In genomic region chr5:132063090-132063911, GRCh38 we compare ENCODE assay signal across 8 cellular contexts. TPM values are rescaled to one million over a fixed set of nuclear protein-coding genes. Genes with fewer than 3 reads are reported as not detected.
DNase-seq lines count a peak whose midpoint lies in the region; ATAC-seq lines count a peak whose summit lies in the region.

No MANE protein-coding gene starts in this region.

- H3K27me3 Mint-ChIP-seq in activated naive CD8-positive, alpha-beta T cell treated with anti-CD3 and anti-CD28 coated beads, Interleukin-2, amount 50 U/mL, for 24 hours, result no peaks in the 10 kb centered on the region

- ATAC-seq in GM19397 (IDR thresholded peaks at IDR 0.05; ENCODE audit: unreplicated experiment), result peak; percentile 58
- ATAC-seq in activated naive CD8-positive, alpha-beta T cell treated with anti-CD3 and anti-CD28 coated beads, Interleukin-2, amount 50 U/mL, for 24 hours, result peak; percentile 45
- peak; percentile 78 for ATAC-seq in left ventricle myocardium superior
- ATAC-seq in sciatic nerve, result peak; percentile 69
- no peak for ATAC-seq in HG03135 (IDR thresholded peaks at IDR 0.05; ENCODE audit: unreplicated experiment)

- peak overlapping the region; percentile 67 for H3K4me3 Mint-ChIP-seq in activated naive CD8-positive, alpha-beta T cell treated with anti-CD3 and anti-CD28 coated beads, Interleukin-2, amount 50 U/mL, for 24 hours

- peaks cover 2% of the 10 kb centered on the region for H3K36me3 Mint-ChIP-seq in activated naive CD8-positive, alpha-beta T cell treated with anti-CD3 and anti-CD28 coated beads, Interleukin-2, amount 50 U/mL, for 24 hours (ENCODE audit: low read depth)

- H3K4me1 Mint-ChIP-seq in activated naive CD8-positive, alpha-beta T cell treated with anti-CD3 and anti-CD28 coated beads, Interleukin-2, amount 50 U/mL, for 24 hours, result peaks cover 70% of the 10 kb centered on the region

- intact Hi-C loops in left ventricle myocardium superior (cut with micrococcal nuclease) (no loop called here), sciatic nerve (cut with DNase I) (no loop called here)

- H3K9me3 Mint-ChIP-seq in activated naive CD8-positive, alpha-beta T cell treated with anti-CD3 and anti-CD28 coated beads, Interleukin-2, amount 50 U/mL, for 24 hours, result no peaks in the 10 kb centered on the region

- DNase-seq in COLO668 (lab: John Stamatoyannopoulos, UW; ENCODE audit: unreplicated experiment) (peak; percentile 35), HuH-7 (ENCODE audit: low spot score) (peak; percentile 79), T follicular helper cell (ENCODE audit: low read depth) (peak; percentile 56), left ventricle myocardium superior (peak; percentile 82), sciatic nerve (ENCODE audit: low spot score) (peak; percentile 87)
- DNase-seq in activated naive CD8-positive, alpha-beta T cell treated with anti-CD3 and anti-CD28 coated beads, Interleukin-2, amount 50 U/mL, for 24 hours, result peak; percentile 95

- H3K27ac Mint-ChIP-seq in activated naive CD8-positive, alpha-beta T cell treated with anti-CD3 and anti-CD28 coated beads, Interleukin-2, amount 50 U/mL, for 24 hours, result peak overlapping the region; percentile 62

RNA-seq across cellular contexts. Expression of gene IL3, which starts 2.8 kb away (rescaled TPM):
- total RNA-seq in left ventricle myocardium superior, result not detected
- not detected for total RNA-seq in sciatic nerve

RNA-seq across cellular contexts. Expression of gene CSF2, which starts 10.3 kb away (rescaled TPM):
- total RNA-seq in left ventricle myocardium superior, result not detected
- not detected for total RNA-seq in sciatic nerve

RNA-seq across cellular contexts. Expression of gene ACSL6, which starts 51.8 kb away (rescaled TPM):
- total RNA-seq in left ventricle myocardium superior (4.4 TPM), sciatic nerve (3.3 TPM)

Comparison
In these comparisons a context has a peak if more than half of its experiments do, and no peak if none do; other contexts are left out.
1. DNase-seq: peak in every context shown above with its lines; median percentile 95 in activated naive CD8-positive, alpha-beta T cell treated with anti-CD3 and anti-CD28 coated beads, Interleukin-2, amount 50 U/mL, for 24 hours; 87 in sciatic nerve; 82 in left ventricle myocardium superior; 79 in HuH-7; 56 in T follicular helper cell; 35 in COLO668.